9 cellular contexts compared by ENCODE assay signal in the genomic region with DNA sequence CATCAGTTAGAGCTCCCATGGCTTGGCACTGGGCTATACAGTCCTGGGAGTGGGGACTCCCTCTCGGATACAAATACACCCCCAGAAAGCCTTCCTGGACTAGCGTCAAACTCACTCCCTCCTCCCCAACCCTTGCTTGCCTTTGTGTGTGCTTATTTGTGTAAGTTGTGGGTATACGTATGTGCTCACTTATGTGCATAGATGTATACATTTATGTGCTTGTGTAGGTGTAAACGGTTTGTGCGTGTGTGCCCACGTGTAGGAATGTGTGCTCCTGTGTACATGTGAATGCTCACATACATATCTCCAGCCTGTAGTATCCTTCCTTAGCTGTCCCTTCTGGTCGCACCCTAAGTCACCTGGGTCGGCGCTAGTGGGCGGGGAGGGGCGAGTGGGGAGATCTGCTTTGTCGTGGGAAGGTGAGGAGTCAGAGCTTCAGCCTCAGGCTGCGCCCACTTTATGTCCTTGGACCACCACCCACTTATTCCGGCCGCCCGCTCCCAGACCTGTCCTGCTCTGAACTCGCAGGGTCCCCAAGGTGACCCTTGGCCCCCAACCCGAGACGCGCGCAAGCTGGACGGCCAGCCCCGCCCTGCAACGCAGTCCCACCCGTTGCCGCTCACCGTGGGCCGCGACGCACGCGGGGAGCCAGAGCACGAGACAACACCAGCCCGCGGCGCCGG. TPM values are rescaled to one million over a fixed set of nuclear protein-coding genes. Genes with fewer than 3 reads are reported as not detected.
A peak's percentile ranks its signal among the peaks of the same experiment; 100 is the strongest.
DNase-seq lines count a peak whose midpoint lies in the region; ATAC-seq and TF ChIP-seq lines count a peak whose summit lies in the region.
"Had no signal": no experiment of that assay in that cellular context is flagged by ENCODE, and none has a peak within 500 bp of the region (broad histone marks: within the 10 kb centered on the region; RNA-seq: fewer than 3 reads in every experiment).

No MANE protein-coding gene starts in this region.

- peak; percentile 6 for ATAC-seq in HG03103 (IDR thresholded peaks at IDR 0.05; ENCODE audit: low read depth, unreplicated experiment)

- no peaks in the 10 kb centered on the region for H3K9me3 Mint-ChIP-seq in activated T-cell treated with anti-CD3 and anti-CD28 coated beads, Interleukin-2, amount 50 U/mL, for 24 hours
- H3K9me3 Mint-ChIP-seq in osteocyte (ENCODE audit: unreplicated experiment) = no peaks in the 10 kb centered on the region

- peaks cover 58% of the 10 kb centered on the region for H3K36me3 Mint-ChIP-seq in activated T-cell treated with anti-CD3 and anti-CD28 coated beads, Interleukin-2, amount 50 U/mL, for 24 hours (ENCODE audit: low read depth)
- H3K36me3 Mint-ChIP-seq in osteocyte (ENCODE audit: unreplicated experiment) = no peaks in the 10 kb centered on the region

- H3K36me3 ChIP-seq in esophagus squamous epithelium = peaks cover 0 to 32% (median under 1%) of the 10 kb centered on the region in 3 donors

- H3K27ac Mint-ChIP-seq in activated T-cell treated with anti-CD3 and anti-CD28 coated beads, Interleukin-2, amount 50 U/mL, for 24 hours = peak overlapping the region; percentile 98
- H3K27ac Mint-ChIP-seq in osteocyte (ENCODE audit: unreplicated experiment) = no peak overlapping the region

- no peaks in the 10 kb centered on the region for H3K27me3 ChIP-seq in esophagus squamous epithelium

- H3K4me1 ChIP-seq in esophagus squamous epithelium = peaks cover 12 to 42% (median 19%) of the 10 kb centered on the region in 3 donors

- no peaks in the 10 kb centered on the region for H3K27me3 Mint-ChIP-seq in activated T-cell treated with anti-CD3 and anti-CD28 coated beads, Interleukin-2, amount 50 U/mL, for 24 hours
- H3K27me3 Mint-ChIP-seq in osteocyte (ENCODE audit: unreplicated experiment) = no peaks in the 10 kb centered on the region

- peaks cover 23% of the 10 kb centered on the region for H3K4me1 Mint-ChIP-seq in activated T-cell treated with anti-CD3 and anti-CD28 coated beads, Interleukin-2, amount 50 U/mL, for 24 hours (ENCODE audit: low read depth)
- H3K4me1 Mint-ChIP-seq in osteocyte (ENCODE audit: unreplicated experiment) = peaks cover 23% of the 10 kb centered on the region

- intact Hi-C loops in esophagus squamous epithelium (cut with DNase I) = no loop called here

- WGBS in esophagus squamous epithelium, 2 donors = 2 to 10% methylated on average over 5 to 22 of the region's 37 CpGs

- H3K27ac ChIP-seq in VCaP (peak overlapping the region; percentile 87), esophagus squamous epithelium (peak overlapping the region; percentile 75 to 95 (median 93))

- TF ChIP-seq POLR2A in esophagus squamous epithelium (IDR thresholded peaks at IDR 0.05) = no peak

- peak; percentile 66 for DNase-seq in activated T-cell treated with anti-CD3 and anti-CD28 coated beads, Interleukin-2, amount 50 U/mL, for 24 hours
- no peak for DNase-seq in activated T-cell treated with anti-CD3 and anti-CD28 coated beads for 4 hours
- no peak for DNase-seq in esophagus squamous epithelium (lab: John Stamatoyannopoulos, UW)
- no peak for DNase-seq in osteocyte (ENCODE audit: extremely low spot score, unreplicated experiment)
- DNase-seq in AG08395 (ENCODE audit: low spot score) = no peak
- DNase-seq in cerebellar nuclear complex (lab: John Stamatoyannopoulos, UW) = no peak

- peak overlapping the region; percentile 76 to 91 (median 84) for H3K4me3 ChIP-seq in esophagus squamous epithelium

- TF ChIP-seq CTCF in VCaP (conservative IDR thresholded peaks at IDR 0.05) (peak; percentile 23; the same call in 1 of the 2 replicates), esophagus squamous epithelium (IDR thresholded peaks at IDR 0.05) (peak in 1 of 6 experiments; percentile 5), osteocyte (IDR thresholded peaks at IDR 0.05) (no peak)

- H3K4me3 Mint-ChIP-seq in activated T-cell treated with anti-CD3 and anti-CD28 coated beads, Interleukin-2, amount 50 U/mL, for 24 hours = peak overlapping the region; percentile 86
- peak overlapping the region; percentile 94 for H3K4me3 Mint-ChIP-seq in osteocyte (ENCODE audit: unreplicated experiment)

- no peaks in the 10 kb centered on the region for H3K9me3 ChIP-seq in esophagus squamous epithelium

RNA-seq across cellular contexts. Expression of a gene that starts 0.4 kb away (rescaled TPM):
- total RNA-seq in esophagus squamous epithelium (10 to 100 TPM; 19.2 to 32.8 (median 29.3) TPM), osteocyte (15.1 and 17.6 TPM in 2 replicates)

RNA-seq across cellular contexts. Expression of a gene that starts 1.5 kb away (rescaled TPM):
- total RNA-seq in esophagus squamous epithelium = 100 to 1,000 TPM; 149 to 246 (median 217) TPM
- total RNA-seq in osteocyte = 216 and 231 TPM in 2 replicates

RNA-seq across cellular contexts. Expression of a gene that starts 18.6 kb away (rescaled TPM):
- 10 to 100 TPM in 3 of 4 donors, 1 to 10 TPM in 1; 5.6 to 22.1 (median 17.6) TPM for total RNA-seq in esophagus squamous epithelium
- 17.1 and 18.7 TPM in 2 replicates for total RNA-seq in osteocyte

RNA-seq across cellular contexts. Expression of a gene that starts 30.2 kb away (rescaled TPM):
- total RNA-seq in esophagus squamous epithelium = not detected
- total RNA-seq in osteocyte = not detected in 2 replicates
- total RNA-seq: glomerular endothelial cell had no signal

RNA-seq across cellular contexts. Expression of a gene that starts 51.7 kb away (rescaled TPM):
- 1 to 10 TPM; 1.1 to 2.3 (median 1.3) TPM for total RNA-seq in esophagus squamous epithelium
- 1.6 and 2.0 TPM in 2 replicates for total RNA-seq in osteocyte
